17 cellular contexts compared by ENCODE assay signal in the genomic region with DNA sequence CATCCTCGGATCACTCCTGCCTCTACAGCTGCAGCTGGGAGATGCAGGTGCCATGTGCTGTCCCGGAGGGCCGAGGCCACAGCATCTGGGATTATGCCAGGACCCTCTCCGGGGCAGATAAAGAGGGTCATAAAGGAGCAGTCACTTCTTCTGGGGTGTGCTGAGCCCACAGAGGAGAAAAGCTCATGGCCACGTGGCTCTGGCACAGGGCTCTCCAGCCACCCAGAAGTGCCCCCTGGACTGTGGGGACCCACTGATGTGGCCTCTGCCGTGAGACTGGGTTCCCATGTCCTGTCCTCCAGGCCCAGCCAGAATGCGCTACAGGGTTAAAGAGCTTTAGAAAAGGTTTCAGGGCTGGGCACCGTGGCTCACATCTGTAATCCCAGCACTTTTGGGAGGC.
"Had no signal": no experiment of that assay in that cellular context is flagged by ENCODE, and none has a peak within 500 bp of the region (broad histone marks: within the 10 kb centered on the region; RNA-seq: fewer than 3 reads in every experiment).

No MANE protein-coding gene starts in this region.

- H3K9me3 Mint-ChIP-seq: naive thymus-derived CD4-positive, alpha-beta T cell; nephron progenitor cell; stimulated activated memory B cell treated with anti-CD40 and anti-IgM and Interleukin-4, amounts not matched to agents 10 μg/mL and 1 μg/mL and 100 μg/mL, for 72 hours; stimulated activated naive CD8-positive, alpha-beta T cell treated with anti-CD3 and anti-CD28 coated beads, Interleukin-15, Interleukin-2, amounts not matched to agents 100 ng/mL and 50 ng/mL, for 24 hours had no signal

- H3K4me3 ChIP-seq: dorsolateral prefrontal cortex, psoas muscle, tibial artery, upper lobe of left lung, uterus had no signal

- H3K36me3 ChIP-seq: uterus had no signal

- H3K4me1 ChIP-seq: tibial artery, uterus had no signal

- DNase-seq: cortex of kidney; dorsolateral prefrontal cortex; effector CD8-positive, alpha-beta T cell; islet precursor cell; mesendoderm; naive thymus-derived CD4-positive, alpha-beta T cell; nephron progenitor cell; stimulated activated CD4-positive, alpha-beta T cell treated with anti-CD3 and anti-CD28 coated beads, Interleukin-15, amount 100 ng/mL, for 24 hours; stimulated activated CD4-positive, alpha-beta T cell treated with anti-CD3 and anti-CD28 coated beads, Interleukin-1b, Interleukin-23, amount 100 ng/mL, for 48 hours; stimulated activated CD4-positive, alpha-beta T cell treated with anti-CD3 and anti-CD28 coated beads, Interleukin-4, amount 100 ng/mL, for 24 hours; tibial artery; upper lobe of left lung; uterus had no signal

- H3K27me3 ChIP-seq: dorsolateral prefrontal cortex, tibial artery, upper lobe of left lung, uterus had no signal

- H3K27ac Mint-ChIP-seq: naive thymus-derived CD4-positive, alpha-beta T cell; nephron progenitor cell; stimulated activated memory B cell treated with anti-CD40 and anti-IgM and Interleukin-4, amounts not matched to agents 10 μg/mL and 1 μg/mL and 100 μg/mL, for 72 hours; stimulated activated naive CD8-positive, alpha-beta T cell treated with anti-CD3 and anti-CD28 coated beads, Interleukin-15, Interleukin-2, amounts not matched to agents 100 ng/mL and 50 ng/mL, for 24 hours had no signal

- H3K27me3 Mint-ChIP-seq: naive thymus-derived CD4-positive, alpha-beta T cell; stimulated activated memory B cell treated with anti-CD40 and anti-IgM and Interleukin-4, amounts not matched to agents 10 μg/mL and 1 μg/mL and 100 μg/mL, for 72 hours; stimulated activated naive CD8-positive, alpha-beta T cell treated with anti-CD3 and anti-CD28 coated beads, Interleukin-15, Interleukin-2, amounts not matched to agents 100 ng/mL and 50 ng/mL, for 24 hours had no signal

- H3K4me3 Mint-ChIP-seq: naive thymus-derived CD4-positive, alpha-beta T cell; nephron progenitor cell; stimulated activated memory B cell treated with anti-CD40 and anti-IgM and Interleukin-4, amounts not matched to agents 10 μg/mL and 1 μg/mL and 100 μg/mL, for 72 hours; stimulated activated naive CD8-positive, alpha-beta T cell treated with anti-CD3 and anti-CD28 coated beads, Interleukin-15, Interleukin-2, amounts not matched to agents 100 ng/mL and 50 ng/mL, for 24 hours had no signal

- H3K4me1 Mint-ChIP-seq: nephron progenitor cell had no signal

- H3K27ac ChIP-seq: psoas muscle, tibial artery, upper lobe of left lung, uterus had no signal

- ATAC-seq: esophagus mucosa; naive thymus-derived CD4-positive, alpha-beta T cell; psoas muscle; stimulated activated memory B cell treated with anti-CD40 and anti-IgM and Interleukin-4, amounts not matched to agents 10 μg/mL and 1 μg/mL and 100 μg/mL, for 72 hours had no signal

- H3K9me3 ChIP-seq: psoas muscle, tibial artery, upper lobe of left lung, uterus had no signal
